ENCODE assay signal across 8 cellular contexts in genomic region chr9:34456746-34457145, GRCh38. TPM values are rescaled to one million over a fixed set of nuclear protein-coding genes. Genes with fewer than 3 reads are reported as not detected.
DNase-seq lines count a peak whose midpoint lies in the region; ATAC-seq, FAIRE-seq and TF ChIP-seq lines count a peak whose summit lies in the region.

No MANE protein-coding gene starts in this region.

- H3K27ac Mint-ChIP-seq in mesothelial cell of epicardium, result peak overlapping the region; percentile 31

- H3K9me3 ChIP-seq in left ventricle myocardium inferior (replicated peaks), result no peaks in the 10 kb centered on the region

- peaks cover 18% of the 10 kb centered on the region for H3K4me1 Mint-ChIP-seq in mesothelial cell of epicardium

- 47% methylated on average over 4 of the region's 4 CpGs for WGBS in urinary bladder

- no peak for FAIRE-seq in bronchial epithelial cell (lab: Jason Lieb, UNC)

- DNase-seq in left ventricle myocardium inferior, result no peak
- DNase-seq in Right ventricle myocardium superior, result no peak
- DNase-seq in bronchial epithelial cell (ENCODE audit: low read depth), result no peak
- DNase-seq in mesothelial cell of epicardium (ENCODE audit: low spot score in 2 of 2, unreplicated experiment in 2 of 2), result no peak
- DNase-seq in KBM-7, result no peak
- no peak for DNase-seq in NCI-H748 (lab: John Stamatoyannopoulos, UW; ENCODE audit: unreplicated experiment)
- no peak for DNase-seq in GDM1 (lab: John Stamatoyannopoulos, UW)

- TF ChIP-seq CTCF in left ventricle myocardium inferior (IDR thresholded peaks at IDR 0.05; ENCODE audit: borderline replicate concordance) (no peak), bronchial epithelial cell (IDR thresholded peaks at IDR 0.05; ENCODE audit: insufficient read depth, low read length, severe bottlenecking) (no peak), mesothelial cell of epicardium (IDR thresholded peaks at IDR 0.05; ENCODE audit: unreplicated experiment) (no peak)

- H3K27me3 ChIP-seq in left ventricle myocardium inferior (ENCODE audit: low read depth) (no peaks in the 10 kb centered on the region), bronchial epithelial cell (ENCODE audit: control insufficient read depth, insufficient read depth, low read length) (no peaks in the 10 kb centered on the region)

- no peak for ATAC-seq in Right ventricle myocardium superior (ENCODE audit: poor library complexity)

- H3K9me3 Mint-ChIP-seq in mesothelial cell of epicardium, result no peaks in the 10 kb centered on the region

- intact Hi-C loops in left ventricle myocardium inferior (cut with micrococcal nuclease), result no loop called here
- intact Hi-C loops in Right ventricle myocardium superior (cut with DNase I), result no loop called here

- peak overlapping the region; percentile 91 for H3K27ac ChIP-seq in left ventricle myocardium inferior (replicated peaks)
- no peak overlapping the region for H3K27ac ChIP-seq in urinary bladder (ENCODE audit: low read depth)

- peak overlapping the region; percentile 79 for H3K4me3 Mint-ChIP-seq in mesothelial cell of epicardium

- peaks cover 10% of the 10 kb centered on the region for H3K27me3 Mint-ChIP-seq in mesothelial cell of epicardium (ENCODE audit: low read depth)

- no peaks in the 10 kb centered on the region for H3K36me3 Mint-ChIP-seq in mesothelial cell of epicardium

- H3K4me3 ChIP-seq in left ventricle myocardium inferior (peak overlapping the region; percentile 98), bronchial epithelial cell (ENCODE audit: low read depth, low read length) (peak overlapping the region; percentile 72), urinary bladder (ENCODE audit: low read depth, low read length) (peak overlapping the region; percentile 92)

- H3K4me1 ChIP-seq in left ventricle myocardium inferior (peaks cover 67% of the 10 kb centered on the region), urinary bladder (ENCODE audit: insufficient read depth) (no peaks in the 10 kb centered on the region)

- no peaks in the 10 kb centered on the region for H3K36me3 ChIP-seq in left ventricle myocardium inferior
- H3K36me3 ChIP-seq in bronchial epithelial cell (ENCODE audit: control insufficient read depth, insufficient read depth, low read length), result no peaks in the 10 kb centered on the region
- H3K36me3 ChIP-seq in urinary bladder (ENCODE audit: insufficient read depth), result no peaks in the 10 kb centered on the region

- in situ Hi-C loops in KBM-7 (cut with MboI; ENCODE audit: low pct_unique_long_range_greater_than_20kb, low sequenced_read_pairs), result no loop called here

RNA-seq across cellular contexts. Expression of gene FAM219A, which starts 1.6 kb away (rescaled TPM):
- total RNA-seq in left ventricle myocardium inferior (22.9 TPM), Right ventricle myocardium superior (20.6 TPM), bronchial epithelial cell (3.9 and 5.4 TPM in 2 replicates), mesothelial cell of epicardium (16.9 to 18.2 TPM (median 18.1 TPM) in 3 replicates), urinary bladder (6.0 TPM)
- 20.8 TPM for polyA plus RNA-seq in urinary bladder

RNA-seq across cellular contexts. Expression of gene DNAI1, which starts 1.9 kb away (rescaled TPM):
- total RNA-seq in left ventricle myocardium inferior, result not detected
- not detected for total RNA-seq in Right ventricle myocardium superior
- total RNA-seq in bronchial epithelial cell, result not detected in 2 replicates
- not detected in 3 replicates for total RNA-seq in mesothelial cell of epicardium
- not detected for total RNA-seq in urinary bladder
- polyA plus RNA-seq in urinary bladder, result 0.11 TPM
